1 cellular context compared by ENCODE assay signal in the genomic region with DNA sequence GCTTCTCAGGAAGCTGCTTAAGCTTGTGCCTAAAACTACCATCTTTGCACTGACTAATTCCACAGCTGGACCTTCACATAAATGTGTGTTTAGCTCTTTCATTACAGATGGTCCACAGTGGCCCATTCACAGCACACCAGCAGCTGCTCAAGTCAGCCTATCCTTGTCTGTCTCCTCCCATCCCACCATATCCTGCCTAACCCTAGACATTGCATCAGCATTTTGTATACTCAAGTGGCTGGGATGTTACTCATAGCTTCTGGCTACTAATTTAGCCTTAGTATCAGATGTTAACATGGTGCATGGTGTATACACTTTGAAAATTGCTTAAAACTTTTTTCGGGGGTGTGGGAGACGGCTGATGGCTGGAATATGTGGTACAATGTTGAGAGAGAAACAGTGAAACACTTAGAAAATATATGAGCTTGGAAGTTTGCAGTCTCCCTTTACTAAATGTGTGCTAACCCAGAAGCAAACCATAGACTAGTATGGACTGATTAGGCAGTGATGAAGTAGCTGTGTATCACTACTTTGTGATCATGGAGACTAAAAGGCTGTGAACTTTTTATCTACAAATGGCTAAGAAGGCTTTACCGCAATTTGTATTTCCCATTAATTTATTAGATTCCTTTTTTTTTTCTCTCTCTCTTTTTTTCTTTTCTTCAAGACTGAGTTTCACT.
TF ChIP-seq lines count a peak whose summit lies in the region.

No MANE protein-coding gene starts in this region.

TF ChIP-seq in IMR-90, 13 proteins besides CTCF, POLR2A, EP300 and RAD21 (continued from another document):
- peak; percentile 65; the same call in 1 of the 2 replicates for TF ChIP-seq MAFK (IDR thresholded peaks at IDR 0.05; ENCODE audit: low read depth, low read length)
- TF ChIP-seq SMC3 (IDR thresholded peaks at IDR 0.05; ENCODE audit: low read depth, low read length) = no peak
TF ChIP-seq in IMR-90: peak in this region for 7.
